ENCODE assay signal across 9 cellular contexts in the genomic region with DNA sequence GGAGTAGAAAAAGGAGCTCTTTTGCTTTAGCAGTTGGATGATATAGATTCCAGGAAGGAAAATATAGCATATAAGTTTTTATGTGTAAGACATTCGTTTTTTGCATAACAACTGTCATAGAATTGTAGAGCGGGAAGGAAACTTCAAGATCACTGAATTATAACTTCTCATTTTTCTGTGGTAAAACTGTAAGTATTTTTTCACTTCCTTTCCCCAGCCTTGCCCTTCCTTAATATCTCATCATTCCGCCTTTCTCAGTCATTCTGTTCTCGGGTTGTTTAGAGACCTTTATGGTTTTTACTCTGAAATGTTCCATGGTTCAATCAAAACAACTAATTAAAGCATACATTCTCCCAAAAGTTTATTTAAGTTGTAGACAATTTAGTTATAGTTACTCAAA. TPM values are rescaled to one million over a fixed set of nuclear protein-coding genes. Genes with fewer than 3 reads are reported as not detected.
A peak's percentile ranks its signal among the peaks of the same experiment; 100 is the strongest.
DNase-seq lines count a peak whose midpoint lies in the region; ATAC-seq and TF ChIP-seq lines count a peak whose summit lies in the region.
"Had no signal": no experiment of that assay in that cellular context is flagged by ENCODE, and none has a peak within 500 bp of the region (broad histone marks: within the 10 kb centered on the region; RNA-seq: fewer than 3 reads in every experiment).

No MANE protein-coding gene starts in this region.

- TF ChIP-seq CTCF in CD4-positive, alpha-beta T cell (IDR thresholded peaks at IDR 0.05): no peak
- no peak for TF ChIP-seq CTCF in nephron (IDR thresholded peaks at IDR 0.05; ENCODE audit: unreplicated experiment in 3 of 3)

- H3K4me3 ChIP-seq in HUES6 (ENCODE audit: low read depth, low read length): peak overlapping the region; percentile 81; the same call in 1 of the 2 replicates
- H3K4me3 ChIP-seq in effector memory CD4-positive, alpha-beta T cell (ENCODE audit: insufficient read depth, low read depth, low read length, poor library complexity, severe bottlenecking): no peak overlapping the region

- peaks cover 55% of the 10 kb centered on the region for H3K4me1 Mint-ChIP-seq in CD4-positive, alpha-beta T cell (ENCODE audit: low read depth)
- peaks cover 12% of the 10 kb centered on the region for H3K4me1 Mint-ChIP-seq in activated T-helper 17 cell treated with anti-CD3 and anti-CD28 coated beads, Interleukin-2, amount 50 U/mL, for 72 hours
- H3K4me1 Mint-ChIP-seq in nephron: peaks cover 22% of the 10 kb centered on the region

- DNase-seq in CD4-positive, alpha-beta T cell: no peak
- DNase-seq in stimulated activated CD4-positive, alpha-beta T cell treated with anti-CD3 and anti-CD28 coated beads, Interleukin-2, amount 100 ng/mL, for 24 hours: no peak
- no peak for DNase-seq in effector memory CD4-positive, alpha-beta T cell
- DNase-seq in ACHN: no peak
- DNase-seq: NCI-H187 had no signal

- H3K4me3 Mint-ChIP-seq in CD4-positive, alpha-beta T cell: peak overlapping the region; percentile 92
- peak overlapping the region; percentile 93 for H3K4me3 Mint-ChIP-seq in activated T-helper 17 cell treated with anti-CD3 and anti-CD28 coated beads, Interleukin-2, amount 50 U/mL, for 72 hours
- H3K4me3 Mint-ChIP-seq in nephron: peak overlapping the region; percentile 87 to 92 (median 89)

- H3K36me3 Mint-ChIP-seq in CD4-positive, alpha-beta T cell (ENCODE audit: low read depth): peaks cover 38% of the 10 kb centered on the region
- H3K36me3 Mint-ChIP-seq in activated T-helper 17 cell treated with anti-CD3 and anti-CD28 coated beads, Interleukin-2, amount 50 U/mL, for 72 hours (ENCODE audit: low read depth): peaks cover 39% of the 10 kb centered on the region
- H3K36me3 Mint-ChIP-seq in nephron (ENCODE audit: low read depth): peaks cover 9% of the 10 kb centered on the region

- no peaks in the 10 kb centered on the region for H3K9me3 ChIP-seq in CD4-positive, alpha-beta T cell (ENCODE audit: control insufficient read depth, low read length)
- no peaks in the 10 kb centered on the region for H3K9me3 ChIP-seq in HUES6 (ENCODE audit: control insufficient read depth, insufficient read depth, low read depth, low read length)
- H3K9me3 ChIP-seq in effector memory CD4-positive, alpha-beta T cell (ENCODE audit: control insufficient read depth, low read length): no peaks in the 10 kb centered on the region

- peaks cover 3% of the 10 kb centered on the region for H3K4me1 ChIP-seq in HUES6 (ENCODE audit: control insufficient read depth, insufficient read depth, low read length)
- peaks cover 16% of the 10 kb centered on the region for H3K4me1 ChIP-seq in effector memory CD4-positive, alpha-beta T cell (ENCODE audit: control insufficient read depth, insufficient read depth, low read length, poor library complexity, severe bottlenecking)

- no peaks in the 10 kb centered on the region for H3K9me3 Mint-ChIP-seq in CD4-positive, alpha-beta T cell
- H3K9me3 Mint-ChIP-seq in activated T-helper 17 cell treated with anti-CD3 and anti-CD28 coated beads, Interleukin-2, amount 50 U/mL, for 72 hours: no peaks in the 10 kb centered on the region
- H3K9me3 Mint-ChIP-seq in nephron: no peaks in the 10 kb centered on the region

- intact Hi-C loops in CD4-positive, alpha-beta T cell (cut with DNase I, micrococcal nuclease): loop anchor here (5.0 to 10.0 kb wide), 11 partner anchors 91 to 1746 kb away; partner anchors contain the start of genes FAM162A (in 1 of the 2), GOLGB1 (in 1 of the 2), GTF2E1 (in 1 of the 2) and KPNA1 (in 1 of the 2)

- no peaks in the 10 kb centered on the region for H3K27me3 ChIP-seq in CD4-positive, alpha-beta T cell (ENCODE audit: control insufficient read depth, insufficient read depth, low read length)
- peaks cover 13% of the 10 kb centered on the region for H3K27me3 ChIP-seq in HUES6 (ENCODE audit: control insufficient read depth, insufficient read depth, low read length)
- H3K27me3 ChIP-seq in effector memory CD4-positive, alpha-beta T cell (replicated peaks; ENCODE audit: control insufficient read depth, insufficient read depth, low read length, poor library complexity, severe bottlenecking): no peaks in the 10 kb centered on the region

- H3K27ac Mint-ChIP-seq in CD4-positive, alpha-beta T cell: peak overlapping the region; percentile 79
- H3K27ac Mint-ChIP-seq in activated T-helper 17 cell treated with anti-CD3 and anti-CD28 coated beads, Interleukin-2, amount 50 U/mL, for 72 hours: peak overlapping the region; percentile 92
- H3K27ac Mint-ChIP-seq in nephron: no peak overlapping the region

- POLR2A ChIA-PET in CD4-positive, alpha-beta T cell (lab: Charles Lee): interaction anchor here (1.5 kb wide), 1 partner anchor 175 kb away, joined by 7 read pairs; the partner anchor contains the start of gene HCLS1

- H3K9ac ChIP-seq in HUES6 (ENCODE audit: low read length): no peak overlapping the region

- in situ Hi-C loops in ACHN (cut with HindIII; ENCODE audit: low pct_ligation_motif_present, low pct_unique_long_range_greater_than_20kb, low sequenced_read_pairs): no loop called here

- no peaks in the 10 kb centered on the region for H3K27me3 Mint-ChIP-seq in CD4-positive, alpha-beta T cell
- H3K27me3 Mint-ChIP-seq in activated T-helper 17 cell treated with anti-CD3 and anti-CD28 coated beads, Interleukin-2, amount 50 U/mL, for 72 hours: no peaks in the 10 kb centered on the region
- peaks cover 14% of the 10 kb centered on the region for H3K27me3 Mint-ChIP-seq in nephron (ENCODE audit: low read depth)

- CTCF ChIA-PET in CD4-positive, alpha-beta T cell (lab: Charles Lee): no interaction called here

- no peak overlapping the region for H3K27ac ChIP-seq in CD4-positive, alpha-beta T cell (ENCODE audit: low read depth, low read length)
- no peak overlapping the region for H3K27ac ChIP-seq in HUES6 (ENCODE audit: low read depth, low read length)
- H3K27ac ChIP-seq in effector memory CD4-positive, alpha-beta T cell (ENCODE audit: insufficient read depth, low read length, poor library complexity, severe bottlenecking): no peak overlapping the region

- H3K36me3 ChIP-seq in HUES6 (ENCODE audit: control insufficient read depth, insufficient read depth, low read length): peaks cover 12% of the 10 kb centered on the region; the same call in 1 of the 2 replicates
- H3K36me3 ChIP-seq in effector memory CD4-positive, alpha-beta T cell (ENCODE audit: control insufficient read depth, insufficient read depth, low read length): peaks cover 6% of the 10 kb centered on the region

- ATAC-seq in CD4-positive, alpha-beta T cell (ENCODE audit: poor library complexity): no peak
- ATAC-seq in activated T-helper 17 cell treated with anti-CD3 and anti-CD28 coated beads, Interleukin-2, amount 50 U/mL, for 72 hours (replicated peaks): no peak
- no peak for ATAC-seq in HG02588 (IDR thresholded peaks at IDR 0.05; ENCODE audit: unreplicated experiment)

RNA-seq across cellular contexts. Expression of gene EAF2, which starts 1.1 kb away (rescaled TPM):
- 1 to 10 TPM; 3.7 to 4.4 TPM for total RNA-seq in CD4-positive, alpha-beta T cell
- total RNA-seq in activated T-helper 17 cell treated with anti-CD3 and anti-CD28 coated beads, Interleukin-2, amount 50 U/mL, for 72 hours: 10 to 100 TPM; 20.8 to 33.0 TPM

RNA-seq across cellular contexts. Expression of gene IQCB1, which starts 1.2 kb away (rescaled TPM):
- total RNA-seq in CD4-positive, alpha-beta T cell: 10 to 100 TPM; 39.6 to 41.3 TPM
- total RNA-seq in activated T-helper 17 cell treated with anti-CD3 and anti-CD28 coated beads, Interleukin-2, amount 50 U/mL, for 72 hours: 10 to 100 TPM; 41.7 to 47.5 TPM

RNA-seq across cellular contexts. Expression of gene SLC15A2, which starts 58.1 kb away (rescaled TPM):
- total RNA-seq in CD4-positive, alpha-beta T cell: under 1 TPM; 0.69 to 0.75 TPM
- 1 to 10 TPM; 7.1 to 7.5 TPM for total RNA-seq in activated T-helper 17 cell treated with anti-CD3 and anti-CD28 coated beads, Interleukin-2, amount 50 U/mL, for 72 hours

Comparison
In these comparisons a context has a peak if more than half of its experiments do, and no peak if none do; other contexts are left out.
1. H3K27ac Mint-ChIP-seq: peak in CD4-positive, alpha-beta T cell (single experiment) and activated T-helper 17 cell treated with anti-CD3 and anti-CD28 coated beads, Interleukin-2, amount 50 U/mL, for 72 hours (single experiment); none in nephron (0 of 3).
2. RNA of gene EAF2, which starts 1.1 kb away (total RNA-seq): 20.8 to 33.0 TPM in activated T-helper 17 cell treated with anti-CD3 and anti-CD28 coated beads, Interleukin-2, amount 50 U/mL, for 72 hours; 3.7 to 4.4 TPM in CD4-positive, alpha-beta T cell; every median in the first group is over 4 times any median in the second.
3. RNA of gene SLC15A2, which starts 58.1 kb away (total RNA-seq): 7.1 to 7.5 TPM in activated T-helper 17 cell treated with anti-CD3 and anti-CD28 coated beads, Interleukin-2, amount 50 U/mL, for 72 hours; 0.69 to 0.75 TPM in CD4-positive, alpha-beta T cell; every median in the first group is over 4 times any median in the second.
4. Peak in every context shown above with its lines, with median percentiles within 50 percentile points of each other: H3K4me3 Mint-ChIP-seq.